12 cellular contexts compared by ENCODE assay signal in the genomic region with DNA sequence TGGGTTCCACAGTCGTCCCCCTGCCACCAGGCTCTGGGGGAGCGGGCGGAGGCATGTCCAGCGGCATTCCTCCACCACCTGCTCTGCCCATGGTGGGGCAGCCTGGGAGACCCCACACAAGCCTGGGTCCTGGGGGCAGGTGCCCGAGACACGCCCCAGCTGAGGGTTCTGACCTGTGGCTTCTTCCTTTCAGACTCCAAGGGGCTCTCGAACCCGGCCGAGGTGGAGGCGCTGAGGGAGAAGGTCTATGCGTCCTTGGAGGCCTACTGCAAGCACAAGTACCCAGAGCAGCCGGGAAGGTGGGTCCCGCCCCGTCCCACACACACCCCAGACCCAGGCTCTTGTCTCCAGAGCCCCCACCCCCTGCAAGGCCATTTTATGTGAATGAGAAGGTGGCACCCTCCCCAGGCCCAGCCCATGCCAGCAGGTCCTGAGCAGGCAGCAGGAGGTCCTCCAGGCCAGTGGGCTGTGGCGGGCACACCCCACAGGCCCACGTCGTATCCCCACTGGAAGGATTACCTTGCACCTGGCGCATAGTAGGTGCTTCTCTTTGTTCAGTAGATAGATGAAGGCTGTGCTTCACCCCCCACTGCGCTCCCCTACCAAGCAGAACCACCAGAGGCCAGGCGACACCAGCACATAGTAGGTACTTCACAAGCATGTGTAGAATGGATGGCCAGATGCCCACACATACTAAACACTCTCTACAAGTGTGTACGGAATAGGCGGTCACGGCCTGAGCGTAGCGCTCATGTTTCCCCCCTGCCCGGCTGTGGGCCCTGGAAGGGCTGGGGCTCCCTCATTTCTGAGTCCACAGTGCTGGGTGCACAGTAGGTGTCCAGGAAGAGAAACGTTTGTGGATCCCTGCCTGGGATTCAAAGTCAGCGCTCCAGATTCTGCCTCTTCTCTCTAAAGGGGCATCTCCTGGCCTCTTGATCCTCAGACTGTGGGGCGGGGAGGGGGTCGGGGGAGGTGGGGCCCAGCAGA.
DNase-seq lines count a peak whose midpoint lies in the region; ATAC-seq, FAIRE-seq and TF ChIP-seq lines count a peak whose summit lies in the region.
"Had no signal": no experiment of that assay in that cellular context is flagged by ENCODE, and none has a peak within 500 bp of the region (broad histone marks: within the 10 kb centered on the region; RNA-seq: fewer than 3 reads in every experiment).

No MANE protein-coding gene starts in this region.

- H3F3A ChIP-seq in smooth muscle cell (ENCODE audit: low read depth) = peaks cover 13% of the 10 kb centered on the region

- CTCF ChIA-PET in HepG2 (lab: Yijun Ruan, JAX; ENCODE audit: low intra/inter-chr PET ratio, low total read pairs) = no interaction called here

- H3K79me2 ChIP-seq in HepG2 (ENCODE audit: insufficient read depth, low read length) (no peaks in the 10 kb centered on the region), smooth muscle cell (ENCODE audit: low read depth) (no peaks in the 10 kb centered on the region)

- H3K4me2 ChIP-seq in HepG2 (ENCODE audit: low read depth, low read length) (peak overlapping the region; percentile 62), smooth muscle cell (peak overlapping the region; percentile 75)

- no peak for TF ChIP-seq RAD21 in HepG2 (CRISPR knock-in tag; IDR thresholded peaks at IDR 0.05)

- H3K36me3 ChIP-seq in colonic mucosa (no peaks in the 10 kb centered on the region), HepG2 (replicated peaks in 1 of 2; ENCODE audit: control insufficient read depth in 1 of 2, insufficient read depth in 2 of 2, low read length in 2 of 2) (peaks cover 10% of the 10 kb centered on the region in 2 experiments; a peak in 3 of 5 replicates), smooth muscle cell (ENCODE audit: low read depth) (no peaks in the 10 kb centered on the region)

- FAIRE-seq in HepG2 (lab: Jason Lieb, UNC) = no peak

- BruUV-seq in HepG2 (replicated peaks; lab: Mats Ljungman, UMichigan) = no TSS peak

- no peaks in the 10 kb centered on the region for H3K9me3 Mint-ChIP-seq in HFFc6
- no peaks in the 10 kb centered on the region for H3K9me3 Mint-ChIP-seq in activated naive CD8-positive, alpha-beta T cell treated with anti-CD3 and anti-CD28 coated beads, Interleukin-2, amount 50 U/mL, for 24 hours
- H3K9me3 Mint-ChIP-seq: immature natural killer cell had no signal

- peaks cover 21% of the 10 kb centered on the region for H3K4me1 Mint-ChIP-seq in HFFc6 (ENCODE audit: low read depth)
- no peaks in the 10 kb centered on the region for H3K4me1 Mint-ChIP-seq in activated naive CD8-positive, alpha-beta T cell treated with anti-CD3 and anti-CD28 coated beads, Interleukin-2, amount 50 U/mL, for 24 hours

- H3K4me3 ChIP-seq in colonic mucosa = no peak overlapping the region
- H3K4me3 ChIP-seq in HepG2 (replicated peaks in 1 of 3; ENCODE audit: insufficient read depth in 1 of 3, low read depth in 2 of 3, low read length in 3 of 3) = peak overlapping the region; percentile 10 to 56 (median 27); a peak in 3 of 6 replicates
- no peak overlapping the region for H3K4me3 ChIP-seq in smooth muscle cell

- no peak for TF ChIP-seq EP300 in HepG2 (IDR thresholded peaks at IDR 0.05; ENCODE audit: low read depth in 2 of 2, low read length in 2 of 2)
- no peak for TF ChIP-seq EP300 in HepG2 (CRISPR knock-in tag; IDR thresholded peaks at IDR 0.05; ENCODE audit: borderline replicate concordance)

- no peak overlapping the region for H3K4me3 Mint-ChIP-seq in HFFc6
- no peak overlapping the region for H3K4me3 Mint-ChIP-seq in activated naive CD8-positive, alpha-beta T cell treated with anti-CD3 and anti-CD28 coated beads, Interleukin-2, amount 50 U/mL, for 24 hours
- H3K4me3 Mint-ChIP-seq: immature natural killer cell had no signal

- intact Hi-C loops in colonic mucosa (cut with DNase I) = no loop called here
- intact Hi-C loops in HepG2 (cut with micrococcal nuclease; ENCODE audit: unreplicated experiment) = loop anchor here (2.0 to 10.0 kb wide), 3 partner anchors 49 to 263 kb away; no protein-coding TSS in a partner anchor

- H3K9ac ChIP-seq in colonic mucosa (ENCODE audit: low read depth in 2 of 2, low read length in 2 of 2) = peak overlapping the region in 1 of 2 donors; percentile 34
- H3K9ac ChIP-seq in HepG2 (ENCODE audit: insufficient read depth, low read depth, low read length) = peak overlapping the region; percentile 58; the same call in 1 of the 2 replicates
- no peak overlapping the region for H3K9ac ChIP-seq in smooth muscle cell (ENCODE audit: low read depth)

- ATAC-seq in HepG2 (peak; percentile 2), HG03095 (IDR thresholded peaks at IDR 0.05; ENCODE audit: unreplicated experiment) (no peak)
- no peak for ATAC-seq in activated naive CD8-positive, alpha-beta T cell treated with anti-CD3 and anti-CD28 coated beads, Interleukin-2, amount 50 U/mL, for 24 hours
- ATAC-seq: activated CD4-positive, CD25-positive, alpha-beta regulatory T cell treated with anti-CD3 and anti-CD28 coated beads, Interleukin-2, amount 50 U/mL, for 24 hours had no signal

- in situ Hi-C loops in HepG2 (cut with HindIII; ENCODE audit: extremely low pct_ligation_motif_present, low pct_unique_long_range_greater_than_20kb) = no loop called here

- no peaks in the 10 kb centered on the region; the same call in 1 of the 2 replicates for H3K27me3 Mint-ChIP-seq in HFFc6 (ENCODE audit: insufficient read depth)
- H3K27me3 Mint-ChIP-seq in activated naive CD8-positive, alpha-beta T cell treated with anti-CD3 and anti-CD28 coated beads, Interleukin-2, amount 50 U/mL, for 24 hours = no peaks in the 10 kb centered on the region

- H3K27ac ChIP-seq in colonic mucosa (peak overlapping the region; percentile 66), HepG2 (ENCODE audit: extremely low read length, insufficient read depth, low read length) (peak overlapping the region; percentile 78), smooth muscle cell (ENCODE audit: low read depth) (peak overlapping the region; percentile 52)

- H3K4me1 ChIP-seq in colonic mucosa (peaks cover 12% of the 10 kb centered on the region), HepG2 (ENCODE audit: insufficient read depth, low read length) (peaks cover 52% of the 10 kb centered on the region), smooth muscle cell (ENCODE audit: low read depth) (no peaks in the 10 kb centered on the region)

- H4K20me1 ChIP-seq in HepG2 (ENCODE audit: insufficient read depth, low read length) (no peaks in the 10 kb centered on the region), smooth muscle cell (ENCODE audit: low read depth) (peaks cover 4% of the 10 kb centered on the region)

- H3K27ac Mint-ChIP-seq in HFFc6 = peak overlapping the region; percentile 61
- H3K27ac Mint-ChIP-seq in activated naive CD8-positive, alpha-beta T cell treated with anti-CD3 and anti-CD28 coated beads, Interleukin-2, amount 50 U/mL, for 24 hours = no peak overlapping the region
- H3K27ac Mint-ChIP-seq: immature natural killer cell had no signal

- TF ChIP-seq CTCF in HFFc6 (IDR thresholded peaks at IDR 0.05) = no peak
- no peak for TF ChIP-seq CTCF in colonic mucosa (IDR thresholded peaks at IDR 0.05)
- no peak for TF ChIP-seq CTCF in HepG2 (CRISPR knock-in tag; IDR thresholded peaks at IDR 0.05)
- no peak for TF ChIP-seq CTCF in smooth muscle cell (IDR thresholded peaks at IDR 0.05; ENCODE audit: borderline replicate concordance, insufficient read depth, poor library complexity, severe bottlenecking)

- no peak for TF ChIP-seq POLR2A in HepG2 (IDR thresholded peaks at IDR 0.05; ENCODE audit: insufficient read depth in 1 of 2, low read depth in 2 of 2, low read length in 2 of 2)

- POLR2A ChIA-PET in HepG2 (lab: Yijun Ruan, JAX) = interaction anchor here (0.6 to 1.8 kb wide), 7 partner anchors 16 to 269 kb away, joined by 3 to 23 read pairs (median 4); no protein-coding TSS in a partner anchor

- H3K36me3 Mint-ChIP-seq in HFFc6 (ENCODE audit: low read depth) = no peaks in the 10 kb centered on the region; the same call in none of the 2 replicates
- H3K36me3 Mint-ChIP-seq in activated naive CD8-positive, alpha-beta T cell treated with anti-CD3 and anti-CD28 coated beads, Interleukin-2, amount 50 U/mL, for 24 hours (ENCODE audit: low read depth) = peaks cover 3% of the 10 kb centered on the region

- no peak overlapping the region for H2AFZ ChIP-seq in HepG2 (ENCODE audit: low read length)
- no peak overlapping the region for H2AFZ ChIP-seq in smooth muscle cell (ENCODE audit: low read depth)

- DNase-seq in HFFc6 (no peak), colonic mucosa (no peak), HepG2 (ENCODE audit: low spot score) (no peak), smooth muscle cell (lab: John Stamatoyannopoulos, UW; ENCODE audit: unreplicated experiment) (no peak), NCI-H2171 treated with DMSO at 0.1 percent for 48 hours (lab: John Stamatoyannopoulos, UW) (no peak)
- DNase-seq in activated CD4-positive, alpha-beta T cell treated with anti-CD3 and anti-CD28 coated beads for 48 hours = no peak
- no peak for DNase-seq in activated naive CD8-positive, alpha-beta T cell treated with anti-CD3 and anti-CD28 coated beads, Interleukin-2, amount 50 U/mL, for 24 hours
- DNase-seq: activated gamma-delta T cell; effector memory CD4-positive, alpha-beta T cell; immature natural killer cell had no signal

- H3K27me3 ChIP-seq in colonic mucosa = no peaks in the 10 kb centered on the region
- H3K27me3 ChIP-seq in HepG2 (ENCODE audit: control insufficient read depth in 1 of 2, insufficient read depth in 2 of 2, low read length in 2 of 2) = no peaks in the 10 kb centered on the region
- H3K27me3 ChIP-seq in smooth muscle cell (ENCODE audit: low read depth) = no peaks in the 10 kb centered on the region

- 75% methylated on average over 15 of the region's 30 CpGs for WGBS in HepG2 (ENCODE audit: low lambda C conversion rate)
- 89% methylated on average over 27 of the region's 30 CpGs for WGBS in smooth muscle cell (ENCODE audit: low lambda C conversion rate)

- H3K9me3 ChIP-seq in colonic mucosa (no peaks in the 10 kb centered on the region), HepG2 (ENCODE audit: low read length) (no peaks in the 10 kb centered on the region), smooth muscle cell (replicated peaks; ENCODE audit: low read depth) (no peaks in the 10 kb centered on the region)

TF ChIP-seq in HepG2, 621 proteins besides CTCF, POLR2A, EP300 and RAD21 (continues in another document):
- TF ChIP-seq ZBTB7A (CRISPR knock-in tag; IDR thresholded peaks at IDR 0.05) = 0 out of 2 replicates have a peak, but pooled peaks have one; percentile 31
- no peak for TF ChIP-seq HES4 (CRISPR knock-in tag; IDR thresholded peaks at IDR 0.05; ENCODE audit: borderline replicate concordance)
- TF ChIP-seq, protein P1, sequence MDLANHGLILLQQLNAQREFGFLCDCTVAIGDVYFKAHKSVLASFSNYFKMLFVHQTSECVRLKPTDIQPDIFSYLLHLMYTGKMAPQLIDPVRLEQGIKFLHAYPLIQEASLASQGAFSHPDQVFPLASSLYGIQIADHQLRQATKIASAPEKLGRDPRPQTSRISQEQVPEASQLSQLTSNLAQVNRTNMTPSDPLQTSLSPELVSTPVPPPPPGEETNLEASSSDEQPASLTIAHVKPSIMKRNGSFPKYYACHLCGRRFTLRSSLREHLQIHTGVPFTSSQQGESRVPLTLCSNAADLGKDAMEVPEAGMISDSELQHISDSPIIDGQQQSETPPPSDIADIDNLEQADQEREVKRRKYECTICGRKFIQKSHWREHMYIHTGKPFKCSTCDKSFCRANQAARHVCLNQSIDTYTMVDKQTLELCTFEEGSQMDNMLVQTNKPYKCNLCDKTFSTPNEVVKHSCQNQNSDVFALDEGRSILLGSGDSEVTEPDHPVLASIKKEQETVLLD (CRISPR knock-in tag; IDR thresholded peaks at IDR 0.05; ENCODE audit: low read depth) = no peak

Comparison
In these comparisons a context has a peak if more than half of its experiments do, and no peak if none do; other contexts are left out.
1. H3K4me3 ChIP-seq: peak in HepG2 (3 of 3); none in colonic mucosa (single experiment) and smooth muscle cell (single experiment).
2. Peak in every context shown above with its lines, with median percentiles within 50 percentile points of each other: H3K27ac ChIP-seq.